Comparison of ENCODE assay signal across 18 cellular contexts in genomic region chr1:167543566-167543965, GRCh38. TPM values are rescaled to one million over a fixed set of nuclear protein-coding genes. Genes with fewer than 3 reads are reported as not detected.
DNase-seq lines count a peak whose midpoint lies in the region; ATAC-seq and TF ChIP-seq lines count a peak whose summit lies in the region.
"Had no signal": no experiment of that assay in that cellular context is flagged by ENCODE, and none has a peak within 500 bp of the region (broad histone marks: within the 10 kb centered on the region; RNA-seq: fewer than 3 reads in every experiment).

No MANE protein-coding gene starts in this region.

- POLR2A ChIA-PET in CD4-positive, alpha-beta memory T cell (lab: Charles Lee; ENCODE audit: partially characterized antibody) = interaction anchor here (1.0 kb wide), 1 partner anchor 27 kb away, joined by 3 read pairs; no protein-coding TSS in a partner anchor

- H3K4me3 Mint-ChIP-seq in dendritic cell treated with granulocyte-macrophage colony-stimulating factor and Interleukin-4, amounts not matched to agents 40 ng/mL and 50 ng/mL, for 4 days = peak overlapping the region; percentile 2
- H3K4me3 Mint-ChIP-seq in neural crest cell = no peak overlapping the region
- no peak overlapping the region for H3K4me3 Mint-ChIP-seq in CD4-positive, alpha-beta memory T cell
- H3K4me3 Mint-ChIP-seq: CD8-positive, alpha-beta memory T cell had no signal

- peaks cover 100% of the 10 kb centered on the region for H3K4me1 ChIP-seq in KMS-11 (ENCODE audit: low read depth, poor library complexity, severe bottlenecking)
- H3K4me1 ChIP-seq in CD4-positive, alpha-beta memory T cell (ENCODE audit: insufficient read depth, low read length) = peaks cover 6% of the 10 kb centered on the region
- H3K4me1 ChIP-seq: BE2C had no signal

- peaks cover 84% of the 10 kb centered on the region for H3K4me1 Mint-ChIP-seq in dendritic cell treated with granulocyte-macrophage colony-stimulating factor and Interleukin-4, amounts not matched to agents 40 ng/mL and 50 ng/mL, for 4 days (ENCODE audit: low read depth)
- peaks cover 9% of the 10 kb centered on the region for H3K4me1 Mint-ChIP-seq in neural crest cell
- H3K4me1 Mint-ChIP-seq in CD4-positive, alpha-beta memory T cell = peaks cover 9 to 20% (median 16%) of the 10 kb centered on the region in 4 donors

- CTCF ChIA-PET in CD4-positive, alpha-beta memory T cell (lab: Charles Lee; ENCODE audit: partially characterized antibody) = interaction anchor here (0.8 to 5.9 kb wide), 5 partner anchors 10 to 633 kb away, joined by 3 to 82 read pairs (median 4); partner anchors contain the start of gene CREG1

- peak overlapping the region; percentile 77 for H3K27ac Mint-ChIP-seq in dendritic cell treated with granulocyte-macrophage colony-stimulating factor and Interleukin-4, amounts not matched to agents 40 ng/mL and 50 ng/mL, for 4 days
- H3K27ac Mint-ChIP-seq in neural crest cell (ENCODE audit: unreplicated experiment) = peak overlapping the region; percentile 12
- no peak overlapping the region for H3K27ac Mint-ChIP-seq in CD4-positive, alpha-beta memory T cell

- H3K9me3 ChIP-seq in CD4-positive, alpha-beta memory T cell (ENCODE audit: control insufficient read depth in 1 of 2, low read length in 2 of 2) = no peaks in the 10 kb centered on the region
- H3K9me3 ChIP-seq: BE2C had no signal

- intact Hi-C loops in Right ventricle myocardium inferior (cut with DNase I) = no loop called here
- intact Hi-C loops in cardiac septum (cut with DNase I) = no loop called here
- intact Hi-C loops in dendritic cell treated with granulocyte-macrophage colony-stimulating factor and Interleukin-4, amounts not matched to agents 40 ng/mL and 50 ng/mL, for 4 days (cut with micrococcal nuclease) = loop anchor here (5.0 kb wide), 1 partner anchor 91 kb away; no protein-coding TSS in a partner anchor
- intact Hi-C loops in CD4-positive, alpha-beta memory T cell (cut with micrococcal nuclease) = no loop called here

- H3K27me3 ChIP-seq in KMS-11 (ENCODE audit: insufficient read depth, low read depth) = no peaks in the 10 kb centered on the region
- H3K27me3 ChIP-seq in CD4-positive, alpha-beta memory T cell (ENCODE audit: insufficient read depth, low read length) = no peaks in the 10 kb centered on the region
- H3K27me3 ChIP-seq: BE2C had no signal

- H2AFZ ChIP-seq in KMS-11 (ENCODE audit: low read depth) = peak overlapping the region; percentile 25; the same call in 1 of the 2 replicates

- H3K4me3 ChIP-seq in KMS-11 (IDR thresholded peaks at IDR 0.05; ENCODE audit: insufficient read depth, low read depth, low read length) = no peak overlapping the region
- no peak overlapping the region for H3K4me3 ChIP-seq in CD4-positive, alpha-beta memory T cell (ENCODE audit: low read length in 2 of 2)

- H4K20me1 ChIP-seq in KMS-11 (ENCODE audit: insufficient read depth) = no peaks in the 10 kb centered on the region

- peak overlapping the region; percentile 33; the same call in 1 of the 2 replicates for H3K9ac ChIP-seq in KMS-11

- H3K27ac ChIP-seq in KMS-11 = peak overlapping the region; percentile 90
- H3K27ac ChIP-seq in CD4-positive, alpha-beta memory T cell (ENCODE audit: low read depth, low read length) = no peak overlapping the region

- peaks cover 42% of the 10 kb centered on the region for H3K79me2 ChIP-seq in KMS-11 (ENCODE audit: insufficient read depth, low read depth)

- peak overlapping the region; percentile 90 for H3K4me2 ChIP-seq in KMS-11

- peaks cover 36% of the 10 kb centered on the region for H3K36me3 ChIP-seq in KMS-11 (ENCODE audit: insufficient read depth)
- no peaks in the 10 kb centered on the region for H3K36me3 ChIP-seq in CD4-positive, alpha-beta memory T cell (ENCODE audit: insufficient read depth, low read length)
- H3K36me3 ChIP-seq: BE2C had no signal

- ATAC-seq in Right ventricle myocardium inferior (peak; percentile 26), GM21723 (IDR thresholded peaks at IDR 0.05; ENCODE audit: unreplicated experiment) (no peak)
- ATAC-seq: Panc1 had no signal

- DNase-seq in Right ventricle myocardium inferior (ENCODE audit: missing footprints) (no peak), cardiac septum (ENCODE audit: low spot score) (no peak), neural crest cell (ENCODE audit: low read depth, low spot score) (no peak), NCI-H2029 (lab: John Stamatoyannopoulos, UW) (no peak)
- no peak for DNase-seq in CD4-positive, alpha-beta memory T cell
- DNase-seq: BE2C; CD8-positive, alpha-beta memory T cell; KBM-7; NCI-H1436; NCI-H1930; NCI-H2171 treated with DMSO at 0.1 percent for 48 hours; NCI-H446 treated with DMSO at 0.1 percent for 48 hours; NCI-H748 treated with DMSO at 0.1 percent for 48 hours had no signal

- TF ChIP-seq CTCF in KMS-11 (conservative IDR thresholded peaks at IDR 0.05; ENCODE audit: low read depth, low read length) (no peak), neural crest cell (conservative IDR thresholded peaks at IDR 0.05) (no peak)

- no peaks in the 10 kb centered on the region for H3K9me3 Mint-ChIP-seq in dendritic cell treated with granulocyte-macrophage colony-stimulating factor and Interleukin-4, amounts not matched to agents 40 ng/mL and 50 ng/mL, for 4 days
- no peaks in the 10 kb centered on the region for H3K9me3 Mint-ChIP-seq in neural crest cell
- no peaks in the 10 kb centered on the region for H3K9me3 Mint-ChIP-seq in CD4-positive, alpha-beta memory T cell
- H3K9me3 Mint-ChIP-seq: CD8-positive, alpha-beta memory T cell had no signal

- H3K27me3 Mint-ChIP-seq in dendritic cell treated with granulocyte-macrophage colony-stimulating factor and Interleukin-4, amounts not matched to agents 40 ng/mL and 50 ng/mL, for 4 days = no peaks in the 10 kb centered on the region
- no peaks in the 10 kb centered on the region for H3K27me3 Mint-ChIP-seq in neural crest cell (ENCODE audit: low read depth)
- H3K27me3 Mint-ChIP-seq in CD4-positive, alpha-beta memory T cell = no peaks in the 10 kb centered on the region
- H3K27me3 Mint-ChIP-seq: CD8-positive, alpha-beta memory T cell had no signal

- H3K36me3 Mint-ChIP-seq in dendritic cell treated with granulocyte-macrophage colony-stimulating factor and Interleukin-4, amounts not matched to agents 40 ng/mL and 50 ng/mL, for 4 days (ENCODE audit: low read depth) = peaks cover 95% of the 10 kb centered on the region
- H3K36me3 Mint-ChIP-seq in neural crest cell (ENCODE audit: low read depth) = peaks cover 4% of the 10 kb centered on the region
- peaks cover 18 to 53% of the 10 kb centered on the region in 2 donors for H3K36me3 Mint-ChIP-seq in CD4-positive, alpha-beta memory T cell

RNA-seq across cellular contexts. Expression of gene CREG1, which starts 10.0 kb away (rescaled TPM):
- 78.5 TPM for total RNA-seq in Right ventricle myocardium inferior
- total RNA-seq in cardiac septum = 60.1 TPM
- 24.1 and 25.6 TPM in 2 replicates for total RNA-seq in neural crest cell
- 10 to 100 TPM; 21.0 to 21.7 TPM for total RNA-seq in CD4-positive, alpha-beta memory T cell
- 10 to 100 TPM; 19.4 to 27.7 TPM for polyA plus RNA-seq in CD4-positive, alpha-beta memory T cell

RNA-seq across cellular contexts. Expression of gene CD247, which starts 25.2 kb away (rescaled TPM):
- total RNA-seq in Right ventricle myocardium inferior (0.92 TPM), cardiac septum (0.57 TPM), neural crest cell (2.8 and 3.9 TPM in 2 replicates)
- 100 to 1,000 TPM; 340 to 341 TPM for total RNA-seq in CD4-positive, alpha-beta memory T cell
- polyA plus RNA-seq in CD4-positive, alpha-beta memory T cell = 100 to 1,000 TPM; 260 to 404 TPM
- total RNA-seq: H4 had no signal

Comparison
In these comparisons a context has a peak if more than half of its experiments do, and no peak if none do; other contexts are left out.
1. H3K27ac Mint-ChIP-seq: peak in dendritic cell treated with granulocyte-macrophage colony-stimulating factor and Interleukin-4, amounts not matched to agents 40 ng/mL and 50 ng/mL, for 4 days (single experiment) and neural crest cell (single experiment); none in CD4-positive, alpha-beta memory T cell (0 of 7).
2. RNA of gene CD247, which starts 25.2 kb away (total RNA-seq): 340 to 341 TPM in CD4-positive, alpha-beta memory T cell; 2.8 to 3.9 TPM in neural crest cell, 0.92 TPM in Right ventricle myocardium inferior (single experiment) and 0.57 TPM in cardiac septum (single experiment); every median in the first group is over 10 times any median in the second.